ENCODE assay signal across 18 cellular contexts in the genomic region with DNA sequence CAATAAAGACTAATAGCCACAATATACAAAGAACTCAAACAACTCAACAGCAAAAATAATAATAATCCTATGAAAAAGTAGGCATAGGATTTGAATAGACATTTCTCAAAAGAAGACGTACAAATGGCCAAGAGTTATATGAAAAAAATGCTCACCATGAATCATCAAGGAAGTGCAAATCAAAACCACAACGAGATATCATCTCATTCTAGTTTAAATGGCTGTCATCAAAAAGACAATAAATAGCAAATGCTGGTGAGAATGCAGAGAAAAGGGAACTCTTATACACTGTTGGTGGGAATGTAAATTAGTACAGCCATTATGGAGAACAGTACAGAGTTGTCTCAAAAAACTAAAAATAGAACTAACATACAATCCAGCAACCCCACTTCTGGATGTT. TPM values are rescaled to one million over a fixed set of nuclear protein-coding genes. Genes with fewer than 3 reads are reported as not detected.
DNase-seq lines count a peak whose midpoint lies in the region; ATAC-seq and TF ChIP-seq lines count a peak whose summit lies in the region.
"Had no signal": no experiment of that assay in that cellular context is flagged by ENCODE, and none has a peak within 500 bp of the region (broad histone marks: within the 10 kb centered on the region; RNA-seq: fewer than 3 reads in every experiment).

No MANE protein-coding gene starts in this region.

- DNase-seq in CD1c-positive myeloid dendritic cell (ENCODE audit: extremely low spot score) (peak; percentile 29), HCEC 1CT (peak; percentile 39), T-cell (no peak), fibroblast of mammary gland (ENCODE audit: low read depth) (peak; percentile 56), omental fat pad (ENCODE audit: low spot score) (no peak)
- no peak for DNase-seq in activated CD8-positive, alpha-beta memory T cell treated with anti-CD3 and anti-CD28 coated beads, Interleukin-2, amount 10 ng/mL, durations not matched to agents 7 days and 5 days
- DNase-seq: activated CD4-positive, alpha-beta T cell treated with anti-CD3 and anti-CD28 coated beads, Interleukin-2, amount 10 ng/mL, durations not matched to agents 24 days and 14 days; adrenal gland; glutamatergic neuron; left colon; nephron progenitor cell; sigmoid colon; testis had no signal

- peak overlapping the region; percentile 0 to 50 (median 17) for H3K4me3 Mint-ChIP-seq in T-cell
- no peak overlapping the region for H3K4me3 Mint-ChIP-seq in activated CD8-positive, alpha-beta memory T cell treated with anti-CD3 and anti-CD28 coated beads, Interleukin-2, amount 10 ng/mL, durations not matched to agents 7 days and 5 days
- H3K4me3 Mint-ChIP-seq: activated CD4-positive, alpha-beta T cell treated with anti-CD3 and anti-CD28 coated beads, Interleukin-2, amount 10 ng/mL, durations not matched to agents 24 days and 14 days; nephron progenitor cell had no signal

- POLR2A ChIA-PET in T-cell (lab: Charles Lee): no interaction called here

- peaks cover 23% of the 10 kb centered on the region for H3K36me3 Mint-ChIP-seq in T-cell
- peaks cover 17% of the 10 kb centered on the region for H3K36me3 Mint-ChIP-seq in activated CD8-positive, alpha-beta memory T cell treated with anti-CD3 and anti-CD28 coated beads, Interleukin-2, amount 10 ng/mL, durations not matched to agents 7 days and 5 days

- no peak overlapping the region for H3K4me3 ChIP-seq in fibroblast of mammary gland (ENCODE audit: control insufficient read depth, low read depth, low read length)
- H3K4me3 ChIP-seq: adrenal gland, BLaER1, sigmoid colon, SK-N-MC, testis had no signal

- TF ChIP-seq CTCF in fibroblast of mammary gland (conservative IDR thresholded peaks at IDR 0.05; ENCODE audit: control insufficient read depth, insufficient read depth, low read depth, low read length): no peak
- no peak for TF ChIP-seq CTCF in omental fat pad (IDR thresholded peaks at IDR 0.05)

- peaks cover 20 to 27% (median 22%) of the 10 kb centered on the region in 3 donors for H3K4me1 Mint-ChIP-seq in T-cell
- H3K4me1 Mint-ChIP-seq in activated CD8-positive, alpha-beta memory T cell treated with anti-CD3 and anti-CD28 coated beads, Interleukin-2, amount 10 ng/mL, durations not matched to agents 7 days and 5 days: peaks cover 11% of the 10 kb centered on the region

- H3K27me3 Mint-ChIP-seq in T-cell: no peaks in the 10 kb centered on the region
- H3K27me3 Mint-ChIP-seq in activated CD8-positive, alpha-beta memory T cell treated with anti-CD3 and anti-CD28 coated beads, Interleukin-2, amount 10 ng/mL, durations not matched to agents 7 days and 5 days: no peaks in the 10 kb centered on the region
- H3K27me3 Mint-ChIP-seq: activated CD4-positive, alpha-beta T cell treated with anti-CD3 and anti-CD28 coated beads, Interleukin-2, amount 10 ng/mL, durations not matched to agents 24 days and 14 days; IgD-negative memory B cell had no signal

- CTCF ChIA-PET in T-cell (lab: Charles Lee): no interaction called here
- CTCF ChIA-PET in activated CD8-positive, alpha-beta memory T cell treated with anti-CD3 and anti-CD28 coated beads, Interleukin-2, amount 10 ng/mL, durations not matched to agents 7 days and 5 days (lab: Charles Lee): no interaction called here

- ATAC-seq in T-cell (replicated peaks in 1 of 4) (peak; percentile 75 to 95 (median 89)), omental fat pad (ENCODE audit: low FRiP score) (no peak), GM19328 (IDR thresholded peaks at IDR 0.05; ENCODE audit: unreplicated experiment) (no peak), HG02938 (IDR thresholded peaks at IDR 0.05; ENCODE audit: unreplicated experiment) (no peak)
- no peak for ATAC-seq in activated CD8-positive, alpha-beta memory T cell treated with anti-CD3 and anti-CD28 coated beads, Interleukin-2, amount 10 ng/mL, durations not matched to agents 7 days and 5 days
- ATAC-seq: left colon had no signal

- H3K9me3 Mint-ChIP-seq in T-cell: peaks cover 13 to 16% (median 14%) of the 10 kb centered on the region in 3 donors
- peaks cover 8% of the 10 kb centered on the region for H3K9me3 Mint-ChIP-seq in activated CD8-positive, alpha-beta memory T cell treated with anti-CD3 and anti-CD28 coated beads, Interleukin-2, amount 10 ng/mL, durations not matched to agents 7 days and 5 days (ENCODE audit: low read depth)

- H3K27ac Mint-ChIP-seq in T-cell: peak overlapping the region; percentile 50 to 71
- no peak overlapping the region for H3K27ac Mint-ChIP-seq in activated CD8-positive, alpha-beta memory T cell treated with anti-CD3 and anti-CD28 coated beads, Interleukin-2, amount 10 ng/mL, durations not matched to agents 7 days and 5 days
- H3K27ac Mint-ChIP-seq: activated CD4-positive, alpha-beta T cell treated with anti-CD3 and anti-CD28 coated beads, Interleukin-2, amount 10 ng/mL, durations not matched to agents 24 days and 14 days; nephron progenitor cell had no signal

RNA-seq across cellular contexts. Expression of a gene that starts 18.8 kb away (rescaled TPM):
- total RNA-seq in T-cell: 1 to 10 TPM; 2.3 to 7.7 (median 3.2) TPM
- 1 to 10 TPM in 1 of 2 experiments, under 1 TPM in 1; 0.77 to 1.3 TPM for total RNA-seq in activated CD8-positive, alpha-beta memory T cell treated with anti-CD3 and anti-CD28 coated beads, Interleukin-2, amount 10 ng/mL, durations not matched to agents 7 days and 5 days
- 1 to 10 TPM; 4.6 to 9.6 (median 7.1) TPM for total RNA-seq in omental fat pad

RNA-seq across cellular contexts. Expression of a gene that starts 29.8 kb away (rescaled TPM):
- total RNA-seq in T-cell (under 1 TPM in 4 of 5 donors, not detected in 1; 0.35 to 0.79 (median 0.39) TPM), omental fat pad (100 to 1,000 TPM in 2 of 4 donors, 10 to 100 TPM in 2; 59.8 to 132 (median 103) TPM)
- total RNA-seq in activated CD8-positive, alpha-beta memory T cell treated with anti-CD3 and anti-CD28 coated beads, Interleukin-2, amount 10 ng/mL, durations not matched to agents 7 days and 5 days: under 1 TPM in 1 of 2 experiments, not detected in 1; 0.40 TPM

RNA-seq across cellular contexts. Expression of a gene that starts 33.3 kb away (rescaled TPM):
- total RNA-seq in T-cell: 10 to 100 TPM; 10.4 to 26.0 (median 18.0) TPM
- total RNA-seq in activated CD8-positive, alpha-beta memory T cell treated with anti-CD3 and anti-CD28 coated beads, Interleukin-2, amount 10 ng/mL, durations not matched to agents 7 days and 5 days: 1 to 10 TPM; 3.2 to 5.3 TPM
- 10 to 100 TPM; 17.0 to 35.8 (median 27.1) TPM for total RNA-seq in omental fat pad

RNA-seq across cellular contexts. Expression of a gene that starts 55.1 kb away (rescaled TPM):
- total RNA-seq in T-cell (1 to 10 TPM in 2 of 5 donors, under 1 TPM in 3; 0.47 to 2.6 (median 0.96) TPM), omental fat pad (1 to 10 TPM in 1 of 4 donors, under 1 TPM in 3; 0.12 to 2.5 (median 0.33) TPM)
- total RNA-seq in activated CD8-positive, alpha-beta memory T cell treated with anti-CD3 and anti-CD28 coated beads, Interleukin-2, amount 10 ng/mL, durations not matched to agents 7 days and 5 days: under 1 TPM in 1 of 2 experiments, not detected in 1; 0.09 TPM
- total RNA-seq: activated CD4-positive, alpha-beta T cell treated with anti-CD3 and anti-CD28 coated beads, Interleukin-2, amount 10 ng/mL, durations not matched to agents 24 days and 14 days had no signal

Comparison
In these comparisons a context has a peak if more than half of its experiments do, and no peak if none do; other contexts are left out.
1. DNase-seq: peak in CD1c-positive myeloid dendritic cell (single experiment), HCEC 1CT (single experiment) and fibroblast of mammary gland (single experiment); none in T-cell (0 of 34), activated CD8-positive, alpha-beta memory T cell treated with anti-CD3 and anti-CD28 coated beads, Interleukin-2, amount 10 ng/mL, durations not matched to agents 7 days and 5 days (single experiment) and omental fat pad (single experiment).
2. ATAC-seq: peak in T-cell (4 of 4); none in activated CD8-positive, alpha-beta memory T cell treated with anti-CD3 and anti-CD28 coated beads, Interleukin-2, amount 10 ng/mL, durations not matched to agents 7 days and 5 days (single experiment), omental fat pad (single experiment), GM19328 (single experiment) and HG02938 (single experiment).
3. RNA of a gene that starts 29.8 kb away (total RNA-seq): 59.8 to 132 TPM in omental fat pad; 0.40 TPM in activated CD8-positive, alpha-beta memory T cell treated with anti-CD3 and anti-CD28 coated beads, Interleukin-2, amount 10 ng/mL, durations not matched to agents 7 days and 5 days and 0.35 to 0.79 TPM in T-cell; every median in the first group is over 10 times any median in the second.